15 cellular contexts compared by ENCODE assay signal in genomic region chr1:174447866-174448530, GRCh38. TPM values are rescaled to one million over a fixed set of nuclear protein-coding genes. Genes with fewer than 3 reads are reported as not detected.
DNase-seq lines count a peak whose midpoint lies in the region; ATAC-seq and TF ChIP-seq lines count a peak whose summit lies in the region.
"Had no signal": no experiment of that assay in that cellular context is flagged by ENCODE, and none has a peak within 500 bp of the region (broad histone marks: within the 10 kb centered on the region; RNA-seq: fewer than 3 reads in every experiment).

TSS of gene GPR52 (plus strand) at chr1:174447964. CDS start at chr1:174448112, 148 bp downstream.

- no CpG with 5 or more reads among the region's 11 CpGs for WGBS in H9 (ENCODE audit: extremely low coverage, insufficient read length, low lambda C conversion rate)

- intact Hi-C loops in natural killer cell (cut with micrococcal nuclease) = no loop called here

- H3K27ac ChIP-seq in H9 (ENCODE audit: insufficient read length, low read depth, low read length) = no peak within 1 kb of the TSS
- H3K27ac ChIP-seq: KMS-11, SK-N-MC had no signal

- no peak within 1 kb of the TSS for H3K9ac ChIP-seq in H9 (ENCODE audit: extremely low read depth, insufficient read length, low read length)
- H3K9ac ChIP-seq: KMS-11 had no signal

- H2BK120ac ChIP-seq in H9 (ENCODE audit: low read depth, low read length, poor library complexity, severe bottlenecking) = no peak within 1 kb of the TSS

- no peaks in the 10 kb centered on the region; the same call in 1 of the 2 replicates for H3K4me1 ChIP-seq in H9 (ENCODE audit: insufficient read depth, low read length)
- H3K4me1 ChIP-seq: Caco-2 had no signal

- no peak within 1 kb of the TSS for H2AK5ac ChIP-seq in H9 (ENCODE audit: insufficient read length, low read length)

- H3K27ac Mint-ChIP-seq in natural killer cell (no peak within 1 kb of the TSS), nephron progenitor cell (peak within 1 kb of the TSS; percentile 2), H9 (no peak within 1 kb of the TSS; a peak in 2 of 7 replicates)
- H3K27ac Mint-ChIP-seq in natural killer cell treated with Interleukin-12 subunit alpha and Interleukin-12 subunit beta and Interleukin-15 and Interleukin-18, amount 100 ng/mL, for 72 hours = no peak within 1 kb of the TSS
- no peak within 1 kb of the TSS for H3K27ac Mint-ChIP-seq in activated naive CD8-positive, alpha-beta T cell treated with anti-CD3 and anti-CD28 coated beads for 36 hours

- no peak within 1 kb of the TSS for H2AFZ ChIP-seq in H9 (ENCODE audit: low read length)

- H3K9me3 Mint-ChIP-seq in natural killer cell (no peaks in the 10 kb centered on the region), nephron progenitor cell (no peaks in the 10 kb centered on the region), H9 (no peaks in the 10 kb centered on the region)
- no peaks in the 10 kb centered on the region for H3K9me3 Mint-ChIP-seq in natural killer cell treated with Interleukin-12 subunit alpha and Interleukin-12 subunit beta and Interleukin-15 and Interleukin-18, amount 100 ng/mL, for 72 hours
- no peaks in the 10 kb centered on the region for H3K9me3 Mint-ChIP-seq in activated naive CD8-positive, alpha-beta T cell treated with anti-CD3 and anti-CD28 coated beads for 36 hours

- peaks cover 36 to 45% of the 10 kb centered on the region in 2 donors for H3K4me1 Mint-ChIP-seq in natural killer cell
- peaks cover 9 to 13% of the 10 kb centered on the region in 2 donors for H3K4me1 Mint-ChIP-seq in natural killer cell treated with Interleukin-12 subunit alpha and Interleukin-12 subunit beta and Interleukin-15 and Interleukin-18, amount 100 ng/mL, for 72 hours (ENCODE audit: low read depth in 2 of 2)
- no peaks in the 10 kb centered on the region for H3K4me1 Mint-ChIP-seq in nephron progenitor cell
- H3K4me1 Mint-ChIP-seq in activated naive CD8-positive, alpha-beta T cell treated with anti-CD3 and anti-CD28 coated beads for 36 hours = no peaks in the 10 kb centered on the region
- H3K4me1 Mint-ChIP-seq in H9 = peaks cover 0 to 23% of the 10 kb centered on the region in 2 experiments; a peak in 2 of 4 replicates

- H3K4ac ChIP-seq in H9 (ENCODE audit: low read depth, low read length) = no peak within 1 kb of the TSS

- H4K5ac ChIP-seq in H9 (ENCODE audit: insufficient read length, low read depth, low read length) = no peak within 1 kb of the TSS

- no peak within 1 kb of the TSS for H2BK20ac ChIP-seq in H9 (ENCODE audit: low read depth, low read length, poor library complexity, severe bottlenecking)

- TF ChIP-seq CTCF in natural killer cell (IDR thresholded peaks at IDR 0.05) (no peak), nephron progenitor cell (IDR thresholded peaks at IDR 0.05) (no peak), H9 (conservative IDR thresholded peaks at IDR 0.05) (no peak)

- H3K56ac ChIP-seq in H9 (ENCODE audit: insufficient read length, low read depth, low read length) = no peak within 1 kb of the TSS

- no peaks in the 10 kb centered on the region for H4K20me1 ChIP-seq in H9 (ENCODE audit: control insufficient read depth, insufficient read depth, insufficient read length)

- H3K14ac ChIP-seq in H9 (ENCODE audit: insufficient read depth, low read length) = no peak within 1 kb of the TSS

- no peak within 1 kb of the TSS for H3K18ac ChIP-seq in H9 (ENCODE audit: insufficient read length, low read depth, low read length)

- no peak within 1 kb of the TSS for H3K4me2 ChIP-seq in H9 (ENCODE audit: insufficient read depth, insufficient read length, low read length)
- H3K4me2 ChIP-seq: KMS-11 had no signal

- H4K8ac ChIP-seq in H9 (replicated peaks; ENCODE audit: insufficient read length, low read depth, low read length) = no peak within 1 kb of the TSS

- DNase-seq in natural killer cell (no peak), cerebellum (ENCODE audit: low spot score) (peak; percentile 24), nephron progenitor cell (no peak), NCI-H226 (no peak), H9 (no peak), H4 (ENCODE audit: low spot score) (no peak)
- DNase-seq in natural killer cell treated with Interleukin-12 subunit alpha and Interleukin-12 subunit beta and Interleukin-15 and Interleukin-18, amount 100 ng/mL, for 72 hours (ENCODE audit: low spot score) = no peak
- DNase-seq in activated naive CD8-positive, alpha-beta T cell treated with anti-CD3 and anti-CD28 coated beads for 36 hours = no peak
- DNase-seq: Caco-2, DMS53, NCI-H187 treated with DMSO at 0.1 percent for 48 hours, NCI-H2227 treated with DMSO at 0.1 percent for 48 hours, PC-3 had no signal

- H3K36me3 Mint-ChIP-seq in natural killer cell (no peaks in the 10 kb centered on the region), nephron progenitor cell (ENCODE audit: low read depth) (no peaks in the 10 kb centered on the region), H9 (ENCODE audit: insufficient read depth in 1 of 3, low read depth in 3 of 3) (no peaks in the 10 kb centered on the region)
- H3K36me3 Mint-ChIP-seq in natural killer cell treated with Interleukin-12 subunit alpha and Interleukin-12 subunit beta and Interleukin-15 and Interleukin-18, amount 100 ng/mL, for 72 hours = no peaks in the 10 kb centered on the region
- H3K36me3 Mint-ChIP-seq in activated naive CD8-positive, alpha-beta T cell treated with anti-CD3 and anti-CD28 coated beads for 36 hours = no peaks in the 10 kb centered on the region

- no peak within 1 kb of the TSS for H3K4me3 Mint-ChIP-seq in natural killer cell
- no peak within 1 kb of the TSS for H3K4me3 Mint-ChIP-seq in natural killer cell treated with Interleukin-12 subunit alpha and Interleukin-12 subunit beta and Interleukin-15 and Interleukin-18, amount 100 ng/mL, for 72 hours
- no peak within 1 kb of the TSS for H3K4me3 Mint-ChIP-seq in nephron progenitor cell
- no peak within 1 kb of the TSS for H3K4me3 Mint-ChIP-seq in activated naive CD8-positive, alpha-beta T cell treated with anti-CD3 and anti-CD28 coated beads for 36 hours
- no peak within 1 kb of the TSS for H3K4me3 Mint-ChIP-seq in H9

- H3K79me1 ChIP-seq in H9 (ENCODE audit: insufficient read depth, low read depth, low read length, poor library complexity, severe bottlenecking) = no peaks in the 10 kb centered on the region

- no peak for ATAC-seq in natural killer cell
- ATAC-seq in natural killer cell treated with Interleukin-12 subunit alpha and Interleukin-12 subunit beta and Interleukin-15 and Interleukin-18, amount 100 ng/mL, for 72 hours = no peak
- ATAC-seq: PC-3 had no signal

- H4K91ac ChIP-seq in H9 (ENCODE audit: insufficient read length, low read depth, low read length) = no peak within 1 kb of the TSS

- no peak within 1 kb of the TSS for H3K23ac ChIP-seq in H9 (ENCODE audit: insufficient read length, low read depth, low read length)

- no peaks in the 10 kb centered on the region for H3K79me2 ChIP-seq in H9 (ENCODE audit: insufficient read depth, low read length)

- no peak within 1 kb of the TSS for H2BK5ac ChIP-seq in H9 (ENCODE audit: insufficient read length, low read length)

- no peak within 1 kb of the TSS for H3T11ph ChIP-seq in H9 (ENCODE audit: low read length)

- no peaks in the 10 kb centered on the region for H3K23me2 ChIP-seq in H9 (ENCODE audit: insufficient read length, low read depth, low read length, poor library complexity, severe bottlenecking)

- no peaks in the 10 kb centered on the region for H3K27me3 Mint-ChIP-seq in natural killer cell (ENCODE audit: low read depth in 2 of 2)
- no peaks in the 10 kb centered on the region for H3K27me3 Mint-ChIP-seq in natural killer cell treated with Interleukin-12 subunit alpha and Interleukin-12 subunit beta and Interleukin-15 and Interleukin-18, amount 100 ng/mL, for 72 hours
- no peaks in the 10 kb centered on the region for H3K27me3 Mint-ChIP-seq in nephron progenitor cell (ENCODE audit: low read depth, poor library complexity)
- no peaks in the 10 kb centered on the region for H3K27me3 Mint-ChIP-seq in activated naive CD8-positive, alpha-beta T cell treated with anti-CD3 and anti-CD28 coated beads for 36 hours
- no peaks in the 10 kb centered on the region for H3K27me3 Mint-ChIP-seq in H9 (ENCODE audit: low read depth)

- no peak within 1 kb of the TSS for H2BK12ac ChIP-seq in H9 (ENCODE audit: insufficient read length, low read depth, low read length)

- no peaks in the 10 kb centered on the region for H3K9me3 ChIP-seq in H9 (ENCODE audit: control insufficient read depth, low read depth, low read length)
- H3K9me3 ChIP-seq: Caco-2 had no signal

- no peaks in the 10 kb centered on the region for H3K27me3 ChIP-seq in H9 (ENCODE audit: insufficient read depth, low read length)

- no peak within 1 kb of the TSS for H2BK15ac ChIP-seq in H9 (ENCODE audit: low read depth, low read length)

RNA-seq across cellular contexts. Expression of gene GPR52, which starts in this region (rescaled TPM):
- total RNA-seq in natural killer cell (10 to 100 TPM in 2 of 3 donors, 1 to 10 TPM in 1; 9.6 to 17.6 (median 14.1) TPM), cerebellum (7.3 TPM), H9 (2021) (0.28 and 0.33 TPM in 2 replicates)
- 10 to 100 TPM in 1 of 2 donors, 1 to 10 TPM in 1; 4.4 to 15.3 TPM for total RNA-seq in natural killer cell treated with Interleukin-12 subunit alpha and Interleukin-12 subunit beta and Interleukin-15 and Interleukin-18, amount 100 ng/mL, for 72 hours
- under 1 TPM; 0.34 to 0.60 TPM for total RNA-seq in activated naive CD8-positive, alpha-beta T cell treated with anti-CD3 and anti-CD28 coated beads for 36 hours
- total RNA-seq in H4 (2014; rRNA removed; shearing (Covaris generic)) = not detected in 2 replicates
